In genomic region chr19:49403404-49404187, GRCh38 we compare ENCODE assay signal across 13 cellular contexts. TPM values are rescaled to one million over a fixed set of nuclear protein-coding genes. Genes with fewer than 3 reads are reported as not detected.
DNase-seq lines count a peak whose midpoint lies in the region; ATAC-seq, FAIRE-seq and TF ChIP-seq lines count a peak whose summit lies in the region.
"Had no signal": no experiment of that assay in that cellular context is flagged by ENCODE, and none has a peak within 500 bp of the region (broad histone marks: within the 10 kb centered on the region; RNA-seq: fewer than 3 reads in every experiment).

No MANE protein-coding gene starts in this region.

- peak; percentile 97 for FAIRE-seq in bronchial epithelial cell (lab: Jason Lieb, UNC)
- FAIRE-seq: colon, GM12892 had no signal

- TF ChIP-seq CTCF in bronchial epithelial cell (IDR thresholded peaks at IDR 0.05; ENCODE audit: insufficient read depth, low read length, severe bottlenecking) = no peak

- DNase-seq in NCI-H2081 (lab: John Stamatoyannopoulos, UW) = peak; percentile 49 to 75
- DNase-seq in NCI-H2081 treated with DMSO at 0.1 percent for 48 hours (lab: John Stamatoyannopoulos, UW) = no peak
- peak; percentile 82 for DNase-seq in NCI-H345 (lab: John Stamatoyannopoulos, UW)
- DNase-seq in bronchial epithelial cell (ENCODE audit: low read depth) = no peak
- peak; percentile 86 for DNase-seq in smooth muscle cell of the brain vasculature (ENCODE audit: low read depth, low spot score)
- no peak for DNase-seq in COLO829 (ENCODE audit: low spot score)
- DNase-seq: activated CD4-positive, alpha-beta T cell treated with anti-CD3 and anti-CD28 coated beads, Interleukin-2, amount 10 ng/mL, durations not matched to agents 7 days and 5 days; upper lobe of left lung had no signal

- ATAC-seq in GM18517 (IDR thresholded peaks at IDR 0.05; ENCODE audit: unreplicated experiment) (no peak), GM18870 (IDR thresholded peaks at IDR 0.05; ENCODE audit: unreplicated experiment) (no peak)

- no peaks in the 10 kb centered on the region for H3K36me3 ChIP-seq in bronchial epithelial cell (ENCODE audit: control insufficient read depth, insufficient read depth, low read length)
- H3K36me3 ChIP-seq: upper lobe of left lung had no signal

- H3K27me3 ChIP-seq in bronchial epithelial cell (ENCODE audit: control insufficient read depth, insufficient read depth, low read length) = no peaks in the 10 kb centered on the region
- H3K27me3 ChIP-seq: upper lobe of left lung had no signal

- no peak overlapping the region for H3K4me3 ChIP-seq in bronchial epithelial cell (ENCODE audit: low read depth, low read length)
- H3K4me3 ChIP-seq: upper lobe of left lung had no signal

RNA-seq across cellular contexts. Expression of gene KASH5, which starts 15.5 kb away (rescaled TPM):
- total RNA-seq in bronchial epithelial cell = not detected in 2 replicates
- total RNA-seq: NCI-H460 had no signal

RNA-seq across cellular contexts. Expression of gene PTH2, which starts 19.6 kb away (rescaled TPM):
- not detected in 2 replicates for total RNA-seq in bronchial epithelial cell
- total RNA-seq: NCI-H460, upper lobe of left lung had no signal

RNA-seq across cellular contexts. Expression of gene GFY, which starts 21.6 kb away (rescaled TPM):
- not detected in 2 replicates for total RNA-seq in bronchial epithelial cell
- total RNA-seq: activated CD4-positive, alpha-beta T cell treated with anti-CD3 and anti-CD28 coated beads, Interleukin-2, amount 10 ng/mL, durations not matched to agents 7 days and 5 days; NCI-H460; upper lobe of left lung had no signal

RNA-seq across cellular contexts. Expression of gene SLC17A7, which starts 37.7 kb away (rescaled TPM):
- not detected in 2 replicates for total RNA-seq in bronchial epithelial cell
- total RNA-seq: NCI-H460 had no signal

RNA-seq across cellular contexts. Expression of gene DKKL1, which starts 39.9 kb away (rescaled TPM):
- total RNA-seq in bronchial epithelial cell = not detected in 2 replicates
- total RNA-seq: activated CD4-positive, alpha-beta T cell treated with anti-CD3 and anti-CD28 coated beads, Interleukin-2, amount 10 ng/mL, durations not matched to agents 7 days and 5 days; NCI-H460 had no signal

Comparison
In these comparisons a context has a peak if more than half of its experiments do, and no peak if none do; other contexts are left out.
1. DNase-seq: peak in NCI-H2081 (2 of 2), NCI-H345 (single experiment) and smooth muscle cell of the brain vasculature (single experiment); none in NCI-H2081 treated with DMSO at 0.1 percent for 48 hours (single experiment), bronchial epithelial cell (single experiment) and COLO829 (single experiment).